29 cellular contexts compared by ENCODE assay signal in genomic region chr19:37452500-37453245, GRCh38.
"Had no signal": no experiment of that assay in that cellular context is flagged by ENCODE, and none has a peak within 500 bp of the region (broad histone marks: within the 10 kb centered on the region; RNA-seq: fewer than 3 reads in every experiment).

No MANE protein-coding gene starts in this region.

- H3K4me3 ChIP-seq: body of pancreas, dorsolateral prefrontal cortex, esophagus squamous epithelium, heart right ventricle, left ventricle myocardium inferior, pancreas, psoas muscle, transverse colon had no signal

- H3K27ac ChIP-seq: adrenal gland, body of pancreas, coronary artery, dorsolateral prefrontal cortex, epithelial cell of prostate, esophagus squamous epithelium, heart right ventricle, left ventricle myocardium inferior, pancreas, psoas muscle, transverse colon, WERI-Rb-1 had no signal

- H3K27me3 Mint-ChIP-seq: activated naive CD8-positive, alpha-beta T cell; naive thymus-derived CD8-positive, alpha-beta T cell; T-helper 17 cell had no signal

- DNase-seq: activated CD4-positive, alpha-beta T cell treated with anti-CD3 and anti-CD28 coated beads for 48 hours; activated CD4-positive, alpha-beta T cell treated with anti-CD3 and anti-CD28 coated beads, Interleukin-2, amount 50 U/mL, for 48 hours; activated CD8-positive, alpha-beta memory T cell treated with anti-CD3 and anti-CD28 coated beads for 24 hours; activated effector memory CD4-positive, alpha-beta T cell treated with Interleukin-2 at 50 U/mL for 16 hours; activated naive CD4-positive, alpha-beta T cell treated with Interleukin-2 at 50 U/mL for 16 hours; adrenal gland; aorta; body of pancreas; cerebellar nuclear complex; dorsolateral prefrontal cortex; esophagus squamous epithelium; foreskin melanocyte; heart right ventricle; left ventricle myocardium inferior; naive thymus-derived CD8-positive, alpha-beta T cell; nucleus accumbens; pancreas; psoas muscle; stimulated activated CD4-positive, alpha-beta T cell treated with anti-CD3 and anti-CD28 coated beads, Interleukin-15, amount 100 ng/mL, for 24 hours; stimulated activated naive CD4-positive, alpha-beta T cell; T-helper 17 cell; T1000; transverse colon; WERI-Rb-1 had no signal

- H3K36me3 ChIP-seq: adrenal gland, pancreas had no signal

- H3K4me1 ChIP-seq: adrenal gland, body of pancreas, esophagus squamous epithelium, heart right ventricle, left ventricle myocardium inferior, pancreas, psoas muscle, transverse colon had no signal

- ATAC-seq: activated CD4-positive, CD25-positive, alpha-beta regulatory T cell treated with anti-CD3 and anti-CD28 coated beads, Interleukin-2, amount 50 U/mL, for 24 hours; body of pancreas; heart right ventricle; naive thymus-derived CD8-positive, alpha-beta T cell; pancreas; psoas muscle; T-helper 17 cell had no signal

- H3K4me1 Mint-ChIP-seq: naive thymus-derived CD8-positive, alpha-beta T cell; neural crest cell; T-helper 17 cell had no signal

- H3K4me3 Mint-ChIP-seq: activated naive CD8-positive, alpha-beta T cell; neural crest cell; T-helper 17 cell had no signal

- H3K27me3 ChIP-seq: adrenal gland, body of pancreas, dorsolateral prefrontal cortex, esophagus squamous epithelium, heart right ventricle, pancreas, transverse colon had no signal

- H3K27ac Mint-ChIP-seq: activated naive CD8-positive, alpha-beta T cell; naive thymus-derived CD8-positive, alpha-beta T cell; T-helper 17 cell had no signal
